In the genomic region with DNA sequence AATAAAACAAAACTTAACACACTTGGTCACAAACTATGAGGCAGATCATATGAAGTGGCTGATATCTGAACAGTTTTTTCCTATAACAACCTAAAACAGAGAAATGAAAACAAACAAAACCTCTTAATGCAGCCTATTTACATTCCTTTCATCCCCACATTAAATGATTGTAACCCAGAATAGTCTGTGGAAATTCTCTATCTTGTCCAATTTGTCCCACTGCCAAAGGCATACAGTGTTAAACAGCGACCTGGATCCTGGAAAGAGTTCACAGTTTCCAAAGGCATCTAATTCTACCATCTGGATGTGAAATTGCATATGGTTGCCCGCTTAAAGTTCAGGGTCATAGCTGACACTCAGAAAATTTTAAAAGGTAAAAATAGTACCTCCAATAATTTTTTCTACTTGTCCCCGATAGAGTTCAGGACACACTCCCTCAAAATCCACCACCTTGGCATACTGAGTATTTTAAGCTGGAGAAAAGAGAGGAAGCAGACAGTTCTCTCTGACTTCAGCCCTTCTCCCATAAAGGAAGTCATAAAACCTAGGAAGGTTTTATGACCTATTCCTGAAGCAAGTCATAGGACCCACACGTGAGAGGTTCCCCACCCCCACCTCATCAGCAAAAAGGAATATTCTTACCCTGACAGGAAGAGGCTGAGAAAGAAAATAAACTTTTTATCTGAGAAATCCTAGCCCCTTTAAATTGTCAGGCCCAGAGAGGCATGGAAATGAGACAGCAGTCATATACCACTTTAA, we compare ENCODE assay signal across 1 cellular context.
TF ChIP-seq lines count a peak whose summit lies in the region.

No MANE protein-coding gene starts in this region.

TF ChIP-seq in GM23338, 12 proteins besides CTCF, POLR2A, EP300 and RAD21 (continued from another document):
- TF ChIP-seq, protein P1, sequence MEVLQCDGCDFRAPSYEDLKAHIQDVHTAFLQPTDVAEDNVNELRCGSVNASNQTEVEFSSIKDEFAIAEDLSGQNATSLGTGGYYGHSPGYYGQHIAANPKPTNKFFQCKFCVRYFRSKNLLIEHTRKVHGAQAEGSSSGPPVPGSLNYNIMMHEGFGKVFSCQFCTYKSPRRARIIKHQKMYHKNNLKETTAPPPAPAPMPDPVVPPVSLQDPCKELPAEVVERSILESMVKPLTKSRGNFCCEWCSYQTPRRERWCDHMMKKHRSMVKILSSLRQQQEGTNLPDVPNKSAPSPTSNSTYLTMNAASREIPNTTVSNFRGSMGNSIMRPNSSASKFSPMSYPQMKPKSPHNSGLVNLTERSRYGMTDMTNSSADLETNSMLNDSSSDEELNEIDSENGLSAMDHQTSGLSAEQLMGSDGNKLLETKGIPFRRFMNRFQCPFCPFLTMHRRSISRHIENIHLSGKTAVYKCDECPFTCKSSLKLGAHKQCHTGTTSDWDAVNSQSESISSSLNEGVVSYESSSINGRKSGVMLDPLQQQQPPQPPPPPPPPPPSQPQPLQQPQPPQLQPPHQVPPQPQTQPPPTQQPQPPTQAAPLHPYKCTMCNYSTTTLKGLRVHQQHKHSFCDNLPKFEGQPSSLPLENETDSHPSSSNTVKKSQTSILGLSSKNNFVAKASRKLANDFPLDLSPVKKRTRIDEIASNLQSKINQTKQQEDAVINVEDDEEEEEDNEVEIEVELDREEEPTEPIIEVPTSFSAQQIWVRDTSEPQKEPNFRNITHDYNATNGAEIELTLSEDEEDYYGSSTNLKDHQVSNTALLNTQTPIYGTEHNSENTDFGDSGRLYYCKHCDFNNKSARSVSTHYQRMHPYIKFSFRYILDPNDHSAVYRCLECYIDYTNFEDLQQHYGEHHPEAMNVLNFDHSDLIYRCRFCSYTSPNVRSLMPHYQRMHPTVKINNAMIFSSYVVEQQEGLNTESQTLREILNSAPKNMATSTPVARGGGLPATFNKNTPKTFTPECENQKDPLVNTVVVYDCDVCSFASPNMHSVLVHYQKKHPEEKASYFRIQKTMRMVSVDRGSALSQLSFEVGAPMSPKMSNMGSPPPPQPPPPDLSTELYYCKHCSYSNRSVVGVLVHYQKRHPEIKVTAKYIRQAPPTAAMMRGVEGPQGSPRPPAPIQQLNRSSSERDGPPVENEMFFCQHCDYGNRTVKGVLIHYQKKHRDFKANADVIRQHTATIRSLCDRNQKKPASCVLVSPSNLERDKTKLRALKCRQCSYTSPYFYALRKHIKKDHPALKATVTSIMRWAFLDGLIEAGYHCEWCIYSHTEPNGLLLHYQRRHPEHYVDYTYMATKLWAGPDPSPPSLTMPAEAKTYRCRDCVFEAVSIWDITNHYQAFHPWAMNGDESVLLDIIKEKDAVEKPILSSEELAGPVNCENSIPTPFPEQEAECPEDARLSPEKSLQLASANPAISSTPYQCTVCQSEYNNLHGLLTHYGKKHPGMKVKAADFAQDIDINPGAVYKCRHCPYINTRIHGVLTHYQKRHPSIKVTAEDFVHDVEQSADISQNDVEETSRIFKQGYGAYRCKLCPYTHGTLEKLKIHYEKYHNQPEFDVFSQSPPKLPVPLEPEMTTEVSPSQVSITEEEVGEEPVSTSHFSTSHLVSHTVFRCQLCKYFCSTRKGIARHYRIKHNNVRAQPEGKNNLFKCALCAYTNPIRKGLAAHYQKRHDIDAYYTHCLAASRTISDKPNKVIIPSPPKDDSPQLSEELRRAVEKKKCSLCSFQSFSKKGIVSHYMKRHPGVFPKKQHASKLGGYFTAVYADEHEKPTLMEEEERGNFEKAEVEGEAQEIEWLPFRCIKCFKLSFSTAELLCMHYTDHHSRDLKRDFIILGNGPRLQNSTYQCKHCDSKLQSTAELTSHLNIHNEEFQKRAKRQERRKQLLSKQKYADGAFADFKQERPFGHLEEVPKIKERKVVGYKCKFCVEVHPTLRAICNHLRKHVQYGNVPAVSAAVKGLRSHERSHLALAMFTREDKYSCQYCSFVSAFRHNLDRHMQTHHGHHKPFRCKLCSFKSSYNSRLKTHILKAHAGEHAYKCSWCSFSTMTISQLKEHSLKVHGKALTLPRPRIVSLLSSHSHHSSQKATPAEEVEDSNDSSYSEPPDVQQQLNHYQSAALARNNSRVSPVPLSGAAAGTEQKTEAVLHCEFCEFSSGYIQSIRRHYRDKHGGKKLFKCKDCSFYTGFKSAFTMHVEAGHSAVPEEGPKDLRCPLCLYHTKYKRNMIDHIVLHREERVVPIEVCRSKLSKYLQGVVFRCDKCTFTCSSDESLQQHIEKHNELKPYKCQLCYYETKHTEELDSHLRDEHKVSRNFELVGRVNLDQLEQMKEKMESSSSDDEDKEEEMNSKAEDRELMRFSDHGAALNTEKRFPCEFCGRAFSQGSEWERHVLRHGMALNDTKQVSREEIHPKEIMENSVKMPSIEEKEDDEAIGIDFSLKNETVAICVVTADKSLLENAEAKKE (CRISPR knock-in tag; IDR thresholded peaks at IDR 0.05) = no peak
- TF ChIP-seq, protein P2, sequence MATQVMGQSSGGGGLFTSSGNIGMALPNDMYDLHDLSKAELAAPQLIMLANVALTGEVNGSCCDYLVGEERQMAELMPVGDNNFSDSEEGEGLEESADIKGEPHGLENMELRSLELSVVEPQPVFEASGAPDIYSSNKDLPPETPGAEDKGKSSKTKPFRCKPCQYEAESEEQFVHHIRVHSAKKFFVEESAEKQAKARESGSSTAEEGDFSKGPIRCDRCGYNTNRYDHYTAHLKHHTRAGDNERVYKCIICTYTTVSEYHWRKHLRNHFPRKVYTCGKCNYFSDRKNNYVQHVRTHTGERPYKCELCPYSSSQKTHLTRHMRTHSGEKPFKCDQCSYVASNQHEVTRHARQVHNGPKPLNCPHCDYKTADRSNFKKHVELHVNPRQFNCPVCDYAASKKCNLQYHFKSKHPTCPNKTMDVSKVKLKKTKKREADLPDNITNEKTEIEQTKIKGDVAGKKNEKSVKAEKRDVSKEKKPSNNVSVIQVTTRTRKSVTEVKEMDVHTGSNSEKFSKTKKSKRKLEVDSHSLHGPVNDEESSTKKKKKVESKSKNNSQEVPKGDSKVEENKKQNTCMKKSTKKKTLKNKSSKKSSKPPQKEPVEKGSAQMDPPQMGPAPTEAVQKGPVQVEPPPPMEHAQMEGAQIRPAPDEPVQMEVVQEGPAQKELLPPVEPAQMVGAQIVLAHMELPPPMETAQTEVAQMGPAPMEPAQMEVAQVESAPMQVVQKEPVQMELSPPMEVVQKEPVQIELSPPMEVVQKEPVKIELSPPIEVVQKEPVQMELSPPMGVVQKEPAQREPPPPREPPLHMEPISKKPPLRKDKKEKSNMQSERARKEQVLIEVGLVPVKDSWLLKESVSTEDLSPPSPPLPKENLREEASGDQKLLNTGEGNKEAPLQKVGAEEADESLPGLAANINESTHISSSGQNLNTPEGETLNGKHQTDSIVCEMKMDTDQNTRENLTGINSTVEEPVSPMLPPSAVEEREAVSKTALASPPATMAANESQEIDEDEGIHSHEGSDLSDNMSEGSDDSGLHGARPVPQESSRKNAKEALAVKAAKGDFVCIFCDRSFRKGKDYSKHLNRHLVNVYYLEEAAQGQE (IDR thresholded peaks at IDR 0.05; ENCODE audit: unreplicated experiment) = no peak
